17 cellular contexts compared by ENCODE assay signal in genomic region chr16:56491657-56492261, GRCh38. TPM values are rescaled to one million over a fixed set of nuclear protein-coding genes. Genes with fewer than 3 reads are reported as not detected.
DNase-seq lines count a peak whose midpoint lies in the region; ATAC-seq, FAIRE-seq and TF ChIP-seq lines count a peak whose summit lies in the region.
"Had no signal": no experiment of that assay in that cellular context is flagged by ENCODE, and none has a peak within 500 bp of the region (broad histone marks: within the 10 kb centered on the region; RNA-seq: fewer than 3 reads in every experiment).

No MANE protein-coding gene starts in this region.

- H3K4me1 ChIP-seq in MM.1S (ENCODE audit: low read length), result peaks cover 12% of the 10 kb centered on the region
- H3K4me1 ChIP-seq: HAP-1 had no signal

- no peaks in the 10 kb centered on the region for H3K79me2 ChIP-seq in MM.1S (ENCODE audit: low read length)

- H3K27ac ChIP-seq in MM.1S (ENCODE audit: low read length), result no peak overlapping the region

- intact Hi-C loops in Right ventricle myocardium superior (cut with DNase I), result no loop called here

- no peak overlapping the region for H3K4me3 ChIP-seq in GM12865 (ENCODE audit: low read depth, low read length)
- H3K4me3 ChIP-seq in MM.1S (ENCODE audit: low read length), result no peak overlapping the region
- H3K4me3 ChIP-seq: HAP-1 had no signal

- ATAC-seq in Right ventricle myocardium superior (ENCODE audit: poor library complexity), result no peak
- ATAC-seq: HepG2 had no signal

- H3K9me2 ChIP-seq in MM.1S (replicated peaks; ENCODE audit: insufficient read depth, low read length), result no peaks in the 10 kb centered on the region

- H3K9me3 ChIP-seq in MM.1S (replicated peaks; ENCODE audit: insufficient read depth, low read length), result no peaks in the 10 kb centered on the region
- H3K9me3 ChIP-seq: HAP-1 had no signal

- FAIRE-seq in A204.1 (lab: Jason Lieb, UNC) (peak; percentile 67), frontal cortex (lab: Jason Lieb, UNC) (peak; percentile 93)
- FAIRE-seq: H1, HepG2, HTR-8/SVneo had no signal

- H3K4me2 ChIP-seq in MM.1S (ENCODE audit: low read depth, low read length), result peak overlapping the region; percentile 41; the same call in 1 of the 2 replicates

- H2AFZ ChIP-seq in MM.1S (ENCODE audit: low read length), result no peak overlapping the region

- DNase-seq in GM12865 (ENCODE audit: low read depth) (peak; percentile 10), MM.1S (peak; percentile 63), frontal cortex (ENCODE audit: low spot score in 2 of 2) (no peak), activated gamma-delta T cell (lab: John Stamatoyannopoulos, UW) (no peak), mesenteric fat pad (ENCODE audit: low spot score) (no peak), Right ventricle myocardium superior (no peak)
- DNase-seq: 8988T; ACHN; C1 segment of cervical spinal cord; Calu3; CD4-positive, alpha-beta T cell; DMS 273 treated with DMSO at 0.1 percent for 48 hours had no signal

- TF ChIP-seq CTCF in GM12865 (IDR thresholded peaks at IDR 0.05; ENCODE audit: insufficient read depth, low read depth, low read length, missing control alignments), result no peak
- TF ChIP-seq CTCF in MM.1S (IDR thresholded peaks at IDR 0.05; ENCODE audit: low read length), result no peak

- H4K20me1 ChIP-seq in MM.1S (ENCODE audit: insufficient read depth, low read length), result no peaks in the 10 kb centered on the region

- H3K27me3 ChIP-seq in MM.1S (replicated peaks; ENCODE audit: insufficient read depth, low read length), result no peaks in the 10 kb centered on the region

- no peak overlapping the region for H3K9ac ChIP-seq in MM.1S (ENCODE audit: low read length)

- no peaks in the 10 kb centered on the region for H3F3A ChIP-seq in MM.1S (ENCODE audit: insufficient read depth, low read length)

- H3K36me3 ChIP-seq in MM.1S (replicated peaks; ENCODE audit: insufficient read depth, low read length), result no peaks in the 10 kb centered on the region
- H3K36me3 ChIP-seq: HAP-1 had no signal

RNA-seq across cellular contexts. Expression of gene BBS2, which starts 28.1 kb away (rescaled TPM):
- total RNA-seq in frontal cortex, result 144 TPM
- total RNA-seq in mesenteric fat pad, result 24.9 TPM
- 39.0 TPM for total RNA-seq in Right ventricle myocardium superior

RNA-seq across cellular contexts. Expression of gene OGFOD1, which starts 40.4 kb away (rescaled TPM):
- 26.9 TPM for total RNA-seq in frontal cortex
- 44.9 TPM for total RNA-seq in mesenteric fat pad
- 25.7 TPM for total RNA-seq in Right ventricle myocardium superior

RNA-seq across cellular contexts. Expression of gene NUDT21, which starts 40.6 kb away (rescaled TPM):
- 280 TPM for total RNA-seq in frontal cortex
- total RNA-seq in mesenteric fat pad, result 71.1 TPM
- total RNA-seq in Right ventricle myocardium superior, result 56.2 TPM

Comparison
In these comparisons a context has a peak if more than half of its experiments do, and no peak if none do; other contexts are left out.
1. DNase-seq: peak in GM12865 (single experiment) and MM.1S (single experiment); none in frontal cortex (0 of 2), activated gamma-delta T cell (single experiment), mesenteric fat pad (single experiment) and Right ventricle myocardium superior (single experiment).